11 cellular contexts compared by ENCODE assay signal in the genomic region with DNA sequence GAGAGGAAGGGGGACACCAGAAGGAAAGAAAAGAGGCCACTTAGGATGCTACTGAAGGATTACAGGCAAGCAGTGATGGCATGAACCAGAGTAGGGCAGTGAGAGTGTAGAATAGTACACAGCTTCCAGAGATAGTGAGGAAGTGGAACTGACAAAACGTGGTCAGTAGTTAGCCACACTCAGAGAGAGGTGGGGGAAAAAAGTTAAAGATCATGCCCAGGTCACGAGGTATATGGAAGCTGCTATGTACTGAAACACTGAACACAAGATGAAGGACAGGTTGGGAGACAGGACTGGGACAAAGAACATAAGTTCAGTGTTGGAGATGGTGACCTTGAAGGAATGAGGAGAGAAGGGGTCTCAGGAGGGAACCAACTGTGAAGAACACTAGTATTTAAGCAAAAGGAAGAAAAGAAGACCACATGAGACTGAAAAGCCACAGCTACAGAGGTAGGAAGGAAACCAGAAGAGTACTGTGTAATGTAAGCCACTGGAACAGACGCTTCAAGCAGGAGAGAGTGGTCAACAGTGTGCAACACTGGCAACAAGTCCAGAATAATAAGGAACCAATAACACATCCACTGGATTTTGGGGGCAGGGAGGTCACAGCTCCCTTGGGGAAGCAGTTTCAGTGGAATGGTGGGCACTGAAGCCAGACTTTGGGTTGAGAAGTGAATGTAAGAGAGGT. TPM values are rescaled to one million over a fixed set of nuclear protein-coding genes. Genes with fewer than 3 reads are reported as not detected.
DNase-seq lines count a peak whose midpoint lies in the region; ATAC-seq, FAIRE-seq and TF ChIP-seq lines count a peak whose summit lies in the region.
"Had no signal": no experiment of that assay in that cellular context is flagged by ENCODE, and none has a peak within 500 bp of the region (broad histone marks: within the 10 kb centered on the region; RNA-seq: fewer than 3 reads in every experiment).

No MANE protein-coding gene starts in this region.

- H3K27ac ChIP-seq in H1 (ENCODE audit: low read depth, low read length) (no peak overlapping the region), uterus (no peak overlapping the region)
- H3K27ac ChIP-seq: suprapubic skin had no signal

- no peaks in the 10 kb centered on the region for H3K9me3 ChIP-seq in H1 (ENCODE audit: insufficient read depth in 2 of 2, low read depth in 1 of 2, low read length in 1 of 2)
- no peaks in the 10 kb centered on the region for H3K9me3 ChIP-seq in uterus
- H3K9me3 ChIP-seq: suprapubic skin had no signal

- H2BK5ac ChIP-seq in H1 (ENCODE audit: low read depth, low read length): peak overlapping the region; percentile 69; the same call in 1 of the 2 replicates

- no peak overlapping the region for H3K56ac ChIP-seq in H1 (replicated peaks; ENCODE audit: insufficient read length, low read depth, low read length)

- H3K36me3 ChIP-seq in H1 (ENCODE audit: control insufficient read depth in 2 of 4, insufficient read depth in 4 of 4, low read length in 3 of 4): no peaks in the 10 kb centered on the region; a peak in 1 of 8 replicates
- no peaks in the 10 kb centered on the region for H3K36me3 ChIP-seq in uterus

- no peaks in the 10 kb centered on the region for H4K20me1 ChIP-seq in H1 (replicated peaks in 1 of 2; ENCODE audit: control insufficient read depth in 1 of 2, insufficient read depth in 2 of 2, low read length in 2 of 2)

- ATAC-seq in GM21381 (IDR thresholded peaks at IDR 0.05; ENCODE audit: unreplicated experiment): peak; percentile 84
- peak; percentile 50 for ATAC-seq in HG03280 (IDR thresholded peaks at IDR 0.05; ENCODE audit: unreplicated experiment)

- intact Hi-C loops in uterus (cut with DNase I; ENCODE audit: low total_unique reads): no loop called here

- H2BK120ac ChIP-seq in H1 (replicated peaks; ENCODE audit: low read depth, low read length): no peak overlapping the region

- H3K79me1 ChIP-seq in H1 (ENCODE audit: low read depth, low read length): no peaks in the 10 kb centered on the region

- no peaks in the 10 kb centered on the region for H3K23me2 ChIP-seq in H1 (ENCODE audit: low read depth, low read length)

- no peak overlapping the region for H3K23ac ChIP-seq in H1 (ENCODE audit: insufficient read length)

- no peak overlapping the region for H4K5ac ChIP-seq in H1 (ENCODE audit: insufficient read length, low read depth, low read length)

- 0 out of 2 replicates have a peak overlapping the region, but pooled peaks have one; percentile 32 for H2BK15ac ChIP-seq in H1 (ENCODE audit: low read length)

- H3K14ac ChIP-seq in H1 (ENCODE audit: insufficient read length): no peak overlapping the region

- TF ChIP-seq EP300 in H1 (IDR thresholded peaks at IDR 0.05; ENCODE audit: borderline replicate concordance in 1 of 2, low read depth in 2 of 2, low read length in 2 of 2): no peak

- H4K8ac ChIP-seq in H1 (ENCODE audit: extremely low read depth, insufficient read depth, low read length): no peak overlapping the region

- no peak for DNase-seq in GM12891 (ENCODE audit: insufficient read length, low spot score)
- no peak for DNase-seq in H1 (ENCODE audit: low read depth in 1 of 2, low spot score in 2 of 2)
- no peak for DNase-seq in NCI-H345 (lab: John Stamatoyannopoulos, UW)
- no peak for DNase-seq in uterus
- DNase-seq in HCEC 1CT: no peak
- DNase-seq in SHP77 (lab: John Stamatoyannopoulos, UW): no peak
- DNase-seq: NCI-H187 had no signal

- H3K9ac ChIP-seq in H1 (replicated peaks in 1 of 4; ENCODE audit: extremely low read depth in 1 of 4, low read depth in 3 of 4, low read length in 3 of 4): no peak overlapping the region

- H3K18ac ChIP-seq in H1 (ENCODE audit: extremely low read depth, low read length): no peak overlapping the region

- H3K4me1 ChIP-seq in H1 (replicated peaks in 1 of 4; ENCODE audit: control insufficient read depth in 3 of 4, insufficient read depth in 4 of 4, low read length in 3 of 4): peaks cover 0 to 5% (median 2%) of the 10 kb centered on the region in 4 experiments; a peak in 2 of 7 replicates
- H3K4me1 ChIP-seq in uterus: no peaks in the 10 kb centered on the region

- H3K27me3 ChIP-seq in H1 (replicated peaks in 1 of 4; ENCODE audit: control insufficient read depth in 3 of 4, extremely low read depth in 1 of 4, insufficient read depth in 3 of 4, low read length in 3 of 4): no peaks in the 10 kb centered on the region
- H3K27me3 ChIP-seq in uterus: no peaks in the 10 kb centered on the region
- H3K27me3 ChIP-seq: suprapubic skin had no signal

- no peak overlapping the region for H3K4me3 ChIP-seq in H1 (ENCODE audit: extremely low read depth in 1 of 4, insufficient read depth in 2 of 4, low read depth in 3 of 4, low read length in 4 of 4)
- H3K4me3 ChIP-seq in uterus: no peak overlapping the region
- H3K4me3 ChIP-seq: suprapubic skin had no signal

- no peak overlapping the region for H2BK20ac ChIP-seq in H1 (ENCODE audit: low read length)

- no peak for TF ChIP-seq CTCF in H1 (IDR thresholded peaks at IDR 0.05; ENCODE audit: control extremely low read depth in 1 of 3, insufficient read depth in 1 of 3, low read depth in 1 of 3, low read length in 3 of 3)
- TF ChIP-seq CTCF in uterus (IDR thresholded peaks at IDR 0.05): no peak

- FAIRE-seq in GM12891 (lab: Jason Lieb, UNC): peak; percentile 76
- FAIRE-seq in H1 (lab: Jason Lieb, UNC): no peak
- FAIRE-seq: G401.6 had no signal

- no peak overlapping the region for H3K4ac ChIP-seq in H1 (replicated peaks; ENCODE audit: insufficient read length, low read depth, low read length)

- no peak overlapping the region for H2AFZ ChIP-seq in H1 (ENCODE audit: low read length)

- no peak overlapping the region; a peak in 1 of 4 replicates for H3K4me2 ChIP-seq in H1 (ENCODE audit: insufficient read depth in 1 of 2, low read depth in 2 of 2, low read length in 2 of 2)

- H2BK12ac ChIP-seq in H1 (ENCODE audit: low read depth, low read length): no peak overlapping the region; the same call in 1 of the 2 replicates

- no peak overlapping the region; the same call in 1 of the 2 replicates for H2AK5ac ChIP-seq in H1 (ENCODE audit: low read depth, low read length)

- no peaks in the 10 kb centered on the region for H3K79me2 ChIP-seq in H1 (ENCODE audit: control insufficient read depth in 1 of 2, insufficient read depth in 2 of 2, low read length in 2 of 2)

- CTCF ChIA-PET in H1 (lab: Charles Lee; ENCODE audit: partially characterized antibody): interaction anchor here (0.6 to 1.2 kb wide), 6 partner anchors 12 to 687 kb away, joined by 3 to 4 read pairs (median 4); no protein-coding TSS in a partner anchor

- POLR2A ChIA-PET in H1 (lab: Charles Lee; ENCODE audit: partially characterized antibody): interaction anchor here (0.6 kb wide), 1 partner anchor 34 kb away, joined by 3 read pairs; no protein-coding TSS in a partner anchor

- WGBS in H1 (ENCODE audit: extremely low coverage in 1 of 2, insufficient coverage in 1 of 2, insufficient read length in 1 of 2, insufficient replicate concordance in 2 of 2, low coverage in 1 of 2, low lambda C conversion rate in 2 of 2, missing lambda C conversion rate in 1 of 2), 2 experiments: 81% methylated on average over 3 of the region's 3 CpGs; no CpG with 5 or more reads in 1 of the 2 experiments

- no peak for TF ChIP-seq RAD21 in H1 (IDR thresholded peaks at IDR 0.05 in 1 of 2, conservative IDR thresholded peaks at IDR 0.05 in 1 of 2; ENCODE audit: low read depth in 2 of 2, low read length in 2 of 2)

- TF ChIP-seq POLR2A in GM12891 (IDR thresholded peaks at IDR 0.05; ENCODE audit: low read depth, low read length): no peak
- TF ChIP-seq POLR2A in H1 (IDR thresholded peaks at IDR 0.05; ENCODE audit: control extremely low read depth in 1 of 2, low read depth in 2 of 2, low read length in 2 of 2): no peak
- TF ChIP-seq POLR2A in uterus (IDR thresholded peaks at IDR 0.05): no peak

- H4K91ac ChIP-seq in H1 (replicated peaks; ENCODE audit: insufficient read length, low read length): no peak overlapping the region

TF ChIP-seq in GM12891, 5 proteins besides CTCF, POLR2A, EP300 and RAD21:
- TF ChIP-seq POLR2AphosphoS5 (IDR thresholded peaks at IDR 0.05; ENCODE audit: low read depth, low read length) (no peak), SPI1 (IDR thresholded peaks at IDR 0.05; ENCODE audit: low read depth, low read length) (peak; percentile 91)

TF ChIP-seq in H1, 55 proteins besides CTCF, POLR2A, EP300 and RAD21 (continues in another document):
- TF ChIP-seq RBBP5 (IDR thresholded peaks at IDR 0.05; ENCODE audit: borderline replicate concordance, low read depth, low read length) (no peak), PHF8 (conservative IDR thresholded peaks at IDR 0.05; ENCODE audit: low read depth, low read length) (no peak), YY1 (IDR thresholded peaks at IDR 0.05; ENCODE audit: low read depth, low read length) (no peak), TEAD4 (IDR thresholded peaks at IDR 0.05; ENCODE audit: low read depth, low read length) (no peak), SAP30 (IDR thresholded peaks at IDR 0.05; ENCODE audit: insufficient read depth, insufficient replicate concordance, low read length) (no peak), TAF1 (IDR thresholded peaks at IDR 0.05; ENCODE audit: low read depth, low read length) (no peak), EZH2 (IDR thresholded peaks at IDR 0.05; ENCODE audit: low read depth, low read length, severe bottlenecking) (no peak), CTBP2 (IDR thresholded peaks at IDR 0.05; ENCODE audit: borderline replicate concordance, insufficient read depth, insufficient read length, low read length) (no peak), POU5F1 (IDR thresholded peaks at IDR 0.05; ENCODE audit: low read depth, low read length) (no peak), SP1 (IDR thresholded peaks at IDR 0.05; ENCODE audit: low read depth, low read length) (no peak), ASH2L (IDR thresholded peaks at IDR 0.05; ENCODE audit: low read length) (no peak), FOSL1 (IDR thresholded peaks at IDR 0.05; ENCODE audit: insufficient read depth, low read depth, low read length) (no peak), NANOG (IDR thresholded peaks at IDR 0.05; ENCODE audit: insufficient read depth, low read depth, low read length, poor library complexity, severe bottlenecking) (no peak), KDM1A (IDR thresholded peaks at IDR 0.05; ENCODE audit: borderline replicate concordance, low read length) (no peak)

RNA-seq across cellular contexts. Expression of gene ELL2, which starts 45.5 kb away (rescaled TPM):
- 19.1 TPM for polyA plus RNA-seq in GM12891 (2012; ENCODE audit: low read depth, missing spikeins)
- total RNA-seq in H1 (2021; fragmentation: NEBNext Ultra II Directional; extraction: Animal tissue kit (Norgen Biotek cat#: 25700)): 21.7 and 29.4 TPM in 2 replicates
- polyA plus RNA-seq in H1 (2011; rRNA removed): 4.0 and 6.3 TPM in 2 replicates
- polyA plus RNA-seq in H1 (2011; cell fraction: cytosol; rRNA removed): 7.1 TPM
- 13.8 TPM for polyA plus RNA-seq in H1 (2011; cell fraction: nucleus; rRNA removed)
- polyA plus RNA-seq in H1 (2012, experiment 1 of 2): 7.5 to 11.3 TPM (median 7.8 TPM) in 4 replicates
- polyA plus RNA-seq in H1 (2012, experiment 2 of 2): 1.0 TPM
- polyA plus RNA-seq in H1 (2013, experiment 1 of 2): 16.5 TPM
- polyA plus RNA-seq in H1 (2013, experiment 2 of 2): 14.7 TPM
- 23.0 and 24.2 TPM in 2 replicates for polyA minus RNA-seq in H1 (2011; rRNA and poly(A)+ RNA removed)
- polyA minus RNA-seq in H1 (2011; cell fraction: cytosol; rRNA and poly(A)+ RNA removed): 12.3 TPM
- 79.7 TPM for polyA minus RNA-seq in H1 (2011; cell fraction: nucleus; rRNA and poly(A)+ RNA removed)
- total RNA-seq in uterus: 10 to 100 TPM in 2 of 4 donors, 1 to 10 TPM in 2; 2.3 to 53.2 (median 16.0) TPM
